ENCODE assay signal across 9 cellular contexts in the genomic region with DNA sequence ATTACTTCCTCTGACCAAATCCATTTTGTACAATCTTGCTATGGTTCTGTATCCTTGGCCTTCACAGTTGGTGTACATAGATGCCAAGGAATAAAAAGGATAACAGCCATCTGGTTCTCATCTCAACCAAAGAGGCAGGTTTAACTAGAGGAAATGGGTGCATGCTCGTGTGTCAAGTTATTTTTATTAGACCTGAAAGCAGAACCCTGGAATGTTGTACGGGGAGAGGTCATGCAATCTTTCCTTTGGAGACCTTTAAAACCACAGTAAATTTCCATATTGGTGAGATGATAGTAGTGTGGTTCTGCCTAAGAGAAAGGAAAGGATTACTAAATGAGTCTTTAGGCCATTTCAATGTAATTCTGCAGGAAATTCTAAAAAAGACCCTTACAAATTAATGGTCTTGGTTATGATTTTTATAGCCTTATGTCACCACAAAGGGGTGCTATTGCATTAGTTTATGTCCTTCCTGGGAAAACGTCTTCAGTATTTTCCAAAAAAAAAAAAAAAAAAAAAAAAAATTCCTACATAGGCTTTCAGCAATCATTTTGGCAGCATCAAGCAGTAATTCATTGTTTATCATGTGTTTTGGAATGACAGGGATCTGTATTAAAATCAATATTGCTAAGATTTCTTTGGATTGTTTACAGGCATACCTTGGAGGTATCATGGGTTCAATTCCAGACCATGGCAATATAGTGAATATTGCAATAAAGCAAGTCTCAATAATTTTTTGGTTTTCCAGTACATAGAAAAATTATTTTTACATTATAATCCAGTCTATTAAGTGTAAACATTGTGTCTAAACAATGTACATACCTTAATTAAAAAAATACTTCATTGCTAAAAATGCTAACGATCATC.
DNase-seq lines count a peak whose midpoint lies in the region; ATAC-seq and TF ChIP-seq lines count a peak whose summit lies in the region.
"Had no signal": no experiment of that assay in that cellular context is flagged by ENCODE, and none has a peak within 500 bp of the region (broad histone marks: within the 10 kb centered on the region; RNA-seq: fewer than 3 reads in every experiment).

No MANE protein-coding gene starts in this region.

- H3K9me3 ChIP-seq in transverse colon, result no peaks in the 10 kb centered on the region

- no peak for TF ChIP-seq POLR2A in transverse colon (IDR thresholded peaks at IDR 0.05)

- no peaks in the 10 kb centered on the region for H3K27me3 ChIP-seq in transverse colon

- in situ Hi-C loops in SK-MEL-5 (cut with HindIII; ENCODE audit: low pct_unique_long_range_greater_than_20kb, low sequenced_read_pairs), result no loop called here
- in situ Hi-C loops in transverse colon (cut with MboI; ENCODE audit: low pct_ligation_motif_present in 1 of 4, low pct_unique_long_range_greater_than_20kb in 1 of 4, low sequenced_read_pairs in 3 of 4), result loop anchor here in 3 of 4 donors (10.0 to 25.0 kb wide), 7 partner anchors 558 to 1442 kb away; no protein-coding TSS in a partner anchor

- H3K27ac ChIP-seq in transverse colon, result no peak overlapping the region

- WGBS in transverse colon (ENCODE audit: low coverage in 1 of 2), 2 donors, result 40 to 48% methylated on average over 4 of the region's 4 CpGs

- no peaks in the 10 kb centered on the region for H3K4me1 ChIP-seq in transverse colon

- DNase-seq in NCI-H82 (lab: John Stamatoyannopoulos, UW) (peak; percentile 64), NCI-H82 treated with DMSO at 0.1 percent for 48 hours (lab: John Stamatoyannopoulos, UW; ENCODE audit: unreplicated experiment) (no peak), SK-MEL-5 (ENCODE audit: low read depth, low spot score) (peak; percentile 65), globus pallidus (ENCODE audit: low spot score) (peak; percentile 17), transverse colon (no peak), amniotic stem cell (lab: John Stamatoyannopoulos, UW) (no peak), NCI-H187 (lab: John Stamatoyannopoulos, UW) (no peak)
- DNase-seq: GDM1 had no signal

- TF ChIP-seq EP300 in transverse colon (IDR thresholded peaks at IDR 0.05; ENCODE audit: low read depth), result no peak

- no peak for ATAC-seq in GM21576 (IDR thresholded peaks at IDR 0.05; ENCODE audit: unreplicated experiment)

- TF ChIP-seq CTCF in transverse colon (IDR thresholded peaks at IDR 0.05), result peak in 4 of 5 experiments; percentile 17 to 30 (median 26)

- no peak overlapping the region for H3K4me3 ChIP-seq in transverse colon

- intact Hi-C loops in transverse colon (cut with DNase I; ENCODE audit: low total_unique reads), result loop anchor here (10.0 kb wide), 1 partner anchor 214 kb away; no protein-coding TSS in a partner anchor

- H3K36me3 ChIP-seq in transverse colon, result no peaks in the 10 kb centered on the region

Comparison
In these comparisons a context has a peak if more than half of its experiments do, and no peak if none do; other contexts are left out.
1. DNase-seq: peak in NCI-H82 (single experiment), SK-MEL-5 (single experiment) and globus pallidus (single experiment); none in NCI-H82 treated with DMSO at 0.1 percent for 48 hours (single experiment), transverse colon (single experiment), amniotic stem cell (single experiment) and NCI-H187 (0 of 2).